ENCODE assay signal across 12 cellular contexts in the genomic region with DNA sequence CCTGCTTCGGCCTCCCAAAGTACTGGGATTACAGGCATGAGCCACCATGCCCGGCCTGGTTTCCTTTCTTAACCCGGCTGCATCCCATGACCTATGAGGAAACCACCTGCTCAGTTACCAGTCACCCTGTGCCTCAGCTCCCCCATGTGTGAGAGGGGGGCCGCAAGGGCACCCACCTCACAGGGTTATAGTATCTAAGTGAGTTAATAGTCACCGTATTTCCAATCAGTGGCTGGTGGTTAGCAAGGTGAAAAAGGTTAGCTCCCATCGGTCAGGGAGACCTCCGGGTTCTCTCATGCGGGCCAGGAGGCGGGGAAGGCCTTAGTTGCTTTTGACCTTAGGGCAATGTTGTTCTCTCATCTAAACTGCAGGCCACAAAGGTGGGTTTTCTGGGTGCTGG. TPM values are rescaled to one million over a fixed set of nuclear protein-coding genes. Genes with fewer than 3 reads are reported as not detected.
A peak's percentile ranks its signal among the peaks of the same experiment; 100 is the strongest.
DNase-seq lines count a peak whose midpoint lies in the region; ATAC-seq and TF ChIP-seq lines count a peak whose summit lies in the region.
"Had no signal": no experiment of that assay in that cellular context is flagged by ENCODE, and none has a peak within 500 bp of the region (broad histone marks: within the 10 kb centered on the region; RNA-seq: fewer than 3 reads in every experiment).

No MANE protein-coding gene starts in this region.

- DNase-seq in GM23338 (ENCODE audit: low spot score) (no peak), chondrocyte (ENCODE audit: low spot score) (no peak), smooth muscle cell (lab: John Stamatoyannopoulos, UW; ENCODE audit: unreplicated experiment) (no peak), CD1c-positive myeloid dendritic cell (ENCODE audit: extremely low spot score) (no peak), NCI-H1436 (lab: John Stamatoyannopoulos, UW) (no peak), dermis blood vessel endothelial cell (no peak), AML-193 (lab: John Stamatoyannopoulos, UW) (no peak)
- DNase-seq: activated T-cell treated with anti-CD3 and anti-CD28 coated beads, Interleukin-2, amount 50 U/mL, for 48 hours; NCI-H345 had no signal

- no peaks in the 10 kb centered on the region for H3K9me3 Mint-ChIP-seq in GM23338
- no peaks in the 10 kb centered on the region for H3K9me3 Mint-ChIP-seq in chondrocyte (ENCODE audit: low read depth)
- H3K9me3 Mint-ChIP-seq: CD8-positive, alpha-beta memory T cell had no signal

- H3F3A ChIP-seq in GM23338 (replicated peaks; ENCODE audit: low read depth), result 0 out of 2 replicates have a peak, but pooled peaks cover 17% of the 10 kb centered on the region
- peaks cover 13% of the 10 kb centered on the region for H3F3A ChIP-seq in smooth muscle cell (ENCODE audit: low read depth)

- H3K36me3 ChIP-seq in GM23338 (ENCODE audit: insufficient read depth) (peaks cover 10% of the 10 kb centered on the region; the same call in 1 of the 2 replicates), liver (ENCODE audit: control insufficient read depth in 4 of 4, insufficient read depth in 3 of 4, low read depth in 1 of 4, low read length in 3 of 4) (peaks cover 0 to 2% (median under 1%) of the 10 kb centered on the region in 4 donors), smooth muscle cell (ENCODE audit: low read depth) (no peaks in the 10 kb centered on the region)

- no peak for TF ChIP-seq RAD21 in liver (IDR thresholded peaks at IDR 0.05)

- peak overlapping the region; percentile 32; the same call in 1 of the 3 replicates for H3K4me3 Mint-ChIP-seq in GM23338
- peak overlapping the region; percentile 87 for H3K4me3 Mint-ChIP-seq in chondrocyte (ENCODE audit: unreplicated experiment)

- peak overlapping the region; percentile 88 for H3K27ac Mint-ChIP-seq in GM23338
- peak overlapping the region; percentile 91 for H3K27ac Mint-ChIP-seq in chondrocyte (ENCODE audit: unreplicated experiment)

- TF ChIP-seq CTCF in GM23338 (conservative IDR thresholded peaks at IDR 0.05; ENCODE audit: low read depth in 2 of 2) (no peak), chondrocyte (IDR thresholded peaks at IDR 0.05) (no peak), liver (IDR thresholded peaks at IDR 0.05; ENCODE audit: low read depth, low read length, missing input control) (no peak), smooth muscle cell (IDR thresholded peaks at IDR 0.05; ENCODE audit: borderline replicate concordance, insufficient read depth, poor library complexity, severe bottlenecking) (no peak)

- 61% methylated on average over 9 of the region's 9 CpGs for WGBS in liver
- 68% methylated on average over 9 of the region's 9 CpGs for WGBS in smooth muscle cell (ENCODE audit: low lambda C conversion rate)

- H4K20me1 ChIP-seq in GM23338 (replicated peaks; ENCODE audit: insufficient read depth), result peaks cover 40% of the 10 kb centered on the region
- H4K20me1 ChIP-seq in smooth muscle cell (ENCODE audit: low read depth), result peaks cover 100% of the 10 kb centered on the region

- H3K4me3 ChIP-seq in GM23338 (no peak overlapping the region), liver (ENCODE audit: low read depth in 1 of 3, low read length in 3 of 3) (no peak overlapping the region), smooth muscle cell (no peak overlapping the region)

- H3K36me3 Mint-ChIP-seq in GM23338 (ENCODE audit: low read depth) (peaks cover 41% of the 10 kb centered on the region), chondrocyte (ENCODE audit: low read depth) (peaks cover 12% of the 10 kb centered on the region)

- H3K27me3 Mint-ChIP-seq in GM23338 (ENCODE audit: insufficient read depth, low read depth, poor library complexity) (peaks cover 35% of the 10 kb centered on the region), chondrocyte (ENCODE audit: low read depth) (no peaks in the 10 kb centered on the region)

- H3K27ac ChIP-seq in GM23338 (ENCODE audit: low read depth), result peak overlapping the region; percentile 83
- H3K27ac ChIP-seq in liver (ENCODE audit: low read depth in 1 of 2, low read length in 2 of 2), result peak overlapping the region; percentile 83 to 84
- peak overlapping the region; percentile 92 for H3K27ac ChIP-seq in smooth muscle cell (ENCODE audit: low read depth)
- H3K27ac ChIP-seq: VCaP had no signal

- peaks cover 57% of the 10 kb centered on the region for H3K4me1 ChIP-seq in GM23338 (ENCODE audit: insufficient read depth)
- peaks cover 45 to 93% (median 84%) of the 10 kb centered on the region in 4 donors for H3K4me1 ChIP-seq in liver (ENCODE audit: control insufficient read depth in 4 of 4, insufficient read depth in 4 of 4, low read length in 3 of 4)
- H3K4me1 ChIP-seq in smooth muscle cell (ENCODE audit: low read depth), result peaks cover 48% of the 10 kb centered on the region

- ATAC-seq in GM23338, result no peak

- H2AFZ ChIP-seq in GM23338 (no peak overlapping the region), smooth muscle cell (ENCODE audit: low read depth) (no peak overlapping the region)

- H3K27me3 ChIP-seq in GM23338 (ENCODE audit: insufficient read depth) (no peaks in the 10 kb centered on the region), liver (ENCODE audit: control insufficient read depth in 4 of 4, insufficient read depth in 4 of 4, low read length in 3 of 4) (no peaks in the 10 kb centered on the region), smooth muscle cell (ENCODE audit: low read depth) (no peaks in the 10 kb centered on the region)

- H3K4me2 ChIP-seq in GM23338, result peak overlapping the region; percentile 64; the same call in 1 of the 2 replicates
- peak overlapping the region; percentile 27 for H3K4me2 ChIP-seq in smooth muscle cell

- H3K9me2 ChIP-seq in GM23338 (ENCODE audit: insufficient read depth), result no peaks in the 10 kb centered on the region

- H3K9me3 ChIP-seq in liver (ENCODE audit: control insufficient read depth in 4 of 4, low read length in 3 of 4), result no peaks in the 10 kb centered on the region
- H3K9me3 ChIP-seq in smooth muscle cell (replicated peaks; ENCODE audit: low read depth), result no peaks in the 10 kb centered on the region

- H3K4me1 Mint-ChIP-seq in GM23338 (peaks cover 78% of the 10 kb centered on the region), chondrocyte (ENCODE audit: low read depth) (peaks cover 98% of the 10 kb centered on the region)

- H3K9ac ChIP-seq in liver (ENCODE audit: low read depth in 1 of 2, low read length in 2 of 2), result peak overlapping the region in 1 of 2 donors; percentile 26
- no peak overlapping the region for H3K9ac ChIP-seq in smooth muscle cell (ENCODE audit: low read depth)

- H3K79me2 ChIP-seq in GM23338 (replicated peaks; ENCODE audit: insufficient read depth), result peaks cover 87% of the 10 kb centered on the region
- H3K79me2 ChIP-seq in smooth muscle cell (ENCODE audit: low read depth), result peaks cover 84% of the 10 kb centered on the region

TF ChIP-seq in GM23338, 12 proteins besides CTCF, POLR2A, EP300 and RAD21 (continues in another document):
- TF ChIP-seq POLR2AphosphoS5 (IDR thresholded peaks at IDR 0.05; ENCODE audit: low read depth), result no peak

TF ChIP-seq in liver, 16 proteins besides CTCF, POLR2A, EP300 and RAD21 (continues in another document):
- TF ChIP-seq, protein P1, sequence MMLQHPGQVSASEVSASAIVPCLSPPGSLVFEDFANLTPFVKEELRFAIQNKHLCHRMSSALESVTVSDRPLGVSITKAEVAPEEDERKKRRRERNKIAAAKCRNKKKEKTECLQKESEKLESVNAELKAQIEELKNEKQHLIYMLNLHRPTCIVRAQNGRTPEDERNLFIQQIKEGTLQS (IDR thresholded peaks at IDR 0.05), result no peak
- no peak for TF ChIP-seq FOXA1 (IDR thresholded peaks at IDR 0.05)

RNA-seq across cellular contexts. Expression of a gene that starts 6.7 kb away (rescaled TPM):
- total RNA-seq in GM23338 (2014; rRNA removed; shearing (Covaris generic)), result 130 and 145 TPM in 2 replicates
- polyA plus RNA-seq in GM23338 (2016; fragmentation: Nextera tagmentation; extraction: Ambion mirVana) (26.6 and 29.9 TPM in 2 replicates), liver (100 to 1,000 TPM in 1 of 2 donors, 10 to 100 TPM in 1; 87.5 to 127 TPM), smooth muscle cell (75.3 and 83.1 TPM in 2 replicates)
- total RNA-seq in chondrocyte (448 to 583 TPM (median 463 TPM) in 3 replicates), liver (100 to 1,000 TPM; 151 to 375 TPM), smooth muscle cell (80.3 and 95.4 TPM in 2 replicates), dermis blood vessel endothelial cell (1.7 and 3.2 TPM in 2 replicates)

RNA-seq across cellular contexts. Expression of a gene that starts 12.5 kb away (rescaled TPM):
- not detected in 2 replicates for total RNA-seq in GM23338 (2014; rRNA removed; shearing (Covaris generic))
- polyA plus RNA-seq in GM23338 (2016; fragmentation: Nextera tagmentation; extraction: Ambion mirVana), result 0.86 TPM in 1 of 2 replicates, not detected in the other
- not detected in 3 replicates for total RNA-seq in chondrocyte
- not detected for total RNA-seq in liver
- polyA plus RNA-seq in liver, result not detected
- total RNA-seq in smooth muscle cell, result not detected in 2 replicates
- not detected in 2 replicates for polyA plus RNA-seq in smooth muscle cell
- not detected in 2 replicates for total RNA-seq in dermis blood vessel endothelial cell
- total RNA-seq: CD8-positive, alpha-beta memory T cell had no signal
- polyA plus RNA-seq: CD8-positive, alpha-beta memory T cell had no signal

RNA-seq across cellular contexts. Expression of a gene that starts 23.8 kb away (rescaled TPM):
- 26.3 and 28.1 TPM in 2 replicates for total RNA-seq in GM23338 (2014; rRNA removed; shearing (Covaris generic))
- 11.0 and 14.3 TPM in 2 replicates for polyA plus RNA-seq in GM23338 (2016; fragmentation: Nextera tagmentation; extraction: Ambion mirVana)
- 89.4 to 101 TPM (median 94.2 TPM) in 3 replicates for total RNA-seq in chondrocyte
- total RNA-seq in liver, result 10 to 100 TPM; 27.4 to 54.0 TPM
- 10 to 100 TPM; 33.2 to 57.4 TPM for polyA plus RNA-seq in liver
- 39.1 and 56.8 TPM in 2 replicates for total RNA-seq in smooth muscle cell
- polyA plus RNA-seq in smooth muscle cell, result 38.7 and 48.5 TPM in 2 replicates
- 39.6 and 40.5 TPM in 2 replicates for total RNA-seq in dermis blood vessel endothelial cell

RNA-seq across cellular contexts. Expression of a gene that starts 46.0 kb away (rescaled TPM):
- 19.8 and 20.8 TPM in 2 replicates for total RNA-seq in GM23338 (2014; rRNA removed; shearing (Covaris generic))
- 6.5 and 6.6 TPM in 2 replicates for polyA plus RNA-seq in GM23338 (2016; fragmentation: Nextera tagmentation; extraction: Ambion mirVana)
- 30.7 to 32.5 TPM (median 31.1 TPM) in 3 replicates for total RNA-seq in chondrocyte
- total RNA-seq in liver, result 1 to 10 TPM; 3.9 to 10.0 TPM
- 1 to 10 TPM; 1.9 to 8.6 TPM for polyA plus RNA-seq in liver
- total RNA-seq in smooth muscle cell, result 57.8 and 58.3 TPM in 2 replicates
- polyA plus RNA-seq in smooth muscle cell, result 37.9 and 39.7 TPM in 2 replicates
- 9.6 and 26.9 TPM in 2 replicates for total RNA-seq in dermis blood vessel endothelial cell

RNA-seq across cellular contexts. Expression of a gene that starts 56.4 kb away (rescaled TPM):
- total RNA-seq in GM23338 (2014; rRNA removed; shearing (Covaris generic)), result 35.0 and 36.3 TPM in 2 replicates
- polyA plus RNA-seq in GM23338 (2016; fragmentation: Nextera tagmentation; extraction: Ambion mirVana) (10.3 and 11.9 TPM in 2 replicates), liver (1 to 10 TPM; 1.4 to 2.5 TPM), smooth muscle cell (3.2 and 4.0 TPM in 2 replicates)
- total RNA-seq in chondrocyte (11.7 to 14.7 TPM (median 12.9 TPM) in 3 replicates), liver (10 to 100 TPM in 1 of 2 donors, 1 to 10 TPM in 1; 3.8 to 10.9 TPM), smooth muscle cell (8.9 and 12.6 TPM in 2 replicates), dermis blood vessel endothelial cell (7.8 and 10.7 TPM in 2 replicates)

Comparison
In these comparisons a context has a peak if more than half of its experiments do, and no peak if none do; other contexts are left out.
1. RNA of a gene that starts 6.7 kb away (total RNA-seq): 448 to 583 TPM in chondrocyte, 151 to 375 TPM in liver, 130 to 145 TPM in GM23338 and 80.3 to 95.4 TPM in smooth muscle cell; 1.7 to 3.2 TPM in dermis blood vessel endothelial cell; every median in the first group is over 10 times any median in the second.
2. Peak in every context shown above with its lines, with median percentiles within 50 percentile points of each other: H3K27ac ChIP-seq.